In genomic region chr15:40873625-40874561, GRCh38 we compare ENCODE assay signal across 8 cellular contexts. TPM values are rescaled to one million over a fixed set of nuclear protein-coding genes. Genes with fewer than 3 reads are reported as not detected.
DNase-seq lines count a peak whose midpoint lies in the region; ATAC-seq and TF ChIP-seq lines count a peak whose summit lies in the region.

A gene with protein sequence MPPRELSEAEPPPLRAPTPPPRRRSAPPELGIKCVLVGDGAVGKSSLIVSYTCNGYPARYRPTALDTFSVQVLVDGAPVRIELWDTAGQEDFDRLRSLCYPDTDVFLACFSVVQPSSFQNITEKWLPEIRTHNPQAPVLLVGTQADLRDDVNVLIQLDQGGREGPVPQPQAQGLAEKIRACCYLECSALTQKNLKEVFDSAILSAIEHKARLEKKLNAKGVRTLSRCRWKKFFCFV (minus strand): TSS chr15:40874234. CDS start chr15:40874139, 95 bp downstream.

- H3K27me3 ChIP-seq in AG04450 (ENCODE audit: control insufficient read depth, insufficient read depth, low read length), result peaks cover 12% of the 10 kb centered on the region

- no peaks in the 10 kb centered on the region for H3K36me3 Mint-ChIP-seq in natural killer cell treated with Interleukin-12 subunit alpha and Interleukin-12 subunit beta and Interleukin-15 and Interleukin-18, amount 100 ng/mL, for 72 hours
- H3K36me3 Mint-ChIP-seq in type B pancreatic cell, result no peaks in the 10 kb centered on the region

- no peak for TF ChIP-seq POLR2A in erythroblast (IDR thresholded peaks at IDR 0.05; ENCODE audit: low read length)

- no peak within 1 kb of the TSS for H3K27ac ChIP-seq in AG04450 (ENCODE audit: low read depth, low read length)

- H3K4me1 Mint-ChIP-seq in natural killer cell treated with Interleukin-12 subunit alpha and Interleukin-12 subunit beta and Interleukin-15 and Interleukin-18, amount 100 ng/mL, for 72 hours (ENCODE audit: low read depth in 2 of 2), result peaks cover 6 to 9% of the 10 kb centered on the region in 2 donors
- peaks cover 15% of the 10 kb centered on the region for H3K4me1 Mint-ChIP-seq in type B pancreatic cell (ENCODE audit: unreplicated experiment)

- H3K4me3 ChIP-seq in AG04450 (ENCODE audit: low read depth, low read length), result peak within 1 kb of the TSS; percentile 58

- no peak within 1 kb of the TSS for H3K27ac Mint-ChIP-seq in natural killer cell treated with Interleukin-12 subunit alpha and Interleukin-12 subunit beta and Interleukin-15 and Interleukin-18, amount 100 ng/mL, for 72 hours
- H3K27ac Mint-ChIP-seq in type B pancreatic cell, result peak within 1 kb of the TSS; percentile 96

- peak within 1 kb of the TSS; percentile 41 for H3K4me3 Mint-ChIP-seq in natural killer cell treated with Interleukin-12 subunit alpha and Interleukin-12 subunit beta and Interleukin-15 and Interleukin-18, amount 100 ng/mL, for 72 hours
- peak within 1 kb of the TSS; percentile 91 for H3K4me3 Mint-ChIP-seq in type B pancreatic cell

- CTCF ChIA-PET in AG04450 (lab: Charles Lee), result interaction anchor here (0.5 to 1.7 kb wide), 7 partner anchors 10 to 130 kb away, joined by 3 to 7 read pairs (median 3); partner anchors contain the start of gene VPS18

- DNase-seq in AG04450 (ENCODE audit: low read depth, low spot score) (no peak), NCI-H748 (lab: John Stamatoyannopoulos, UW; ENCODE audit: unreplicated experiment) (peak; percentile 85), erythroblast (lab: John Stamatoyannopoulos, UW) (peak; percentile 75 to 76), type B pancreatic cell (ENCODE audit: extremely low spot score, unreplicated experiment) (peak; percentile 79)
- peak; percentile 79 for DNase-seq in activated CD8-positive, alpha-beta memory T cell treated with anti-CD3 and anti-CD28 coated beads for 24 hours
- no peak for DNase-seq in natural killer cell treated with Interleukin-12 subunit alpha and Interleukin-12 subunit beta and Interleukin-15 and Interleukin-18, amount 100 ng/mL, for 72 hours (ENCODE audit: low spot score)

- H3K27me3 Mint-ChIP-seq in natural killer cell treated with Interleukin-12 subunit alpha and Interleukin-12 subunit beta and Interleukin-15 and Interleukin-18, amount 100 ng/mL, for 72 hours, result peaks cover 6 to 19% of the 10 kb centered on the region in 2 donors
- H3K27me3 Mint-ChIP-seq in type B pancreatic cell, result peaks cover 14% of the 10 kb centered on the region

- TF ChIP-seq CTCF in AG04450 (IDR thresholded peaks at IDR 0.05; ENCODE audit: low read depth, low read length) (peak; percentile 31), type B pancreatic cell (conservative IDR thresholded peaks at IDR 0.05) (peak; percentile 57)

- no peaks in the 10 kb centered on the region for H3K9me3 ChIP-seq in AG04450 (ENCODE audit: control insufficient read depth, insufficient read depth, low read length)

- POLR2A ChIA-PET in AG04450 (lab: Yijun Ruan, JAX), result no interaction called here

- H3K9me3 Mint-ChIP-seq in natural killer cell treated with Interleukin-12 subunit alpha and Interleukin-12 subunit beta and Interleukin-15 and Interleukin-18, amount 100 ng/mL, for 72 hours, result no peaks in the 10 kb centered on the region
- no peaks in the 10 kb centered on the region for H3K9me3 Mint-ChIP-seq in type B pancreatic cell

- ATAC-seq in GM18861 (IDR thresholded peaks at IDR 0.05; ENCODE audit: unreplicated experiment), result peak; percentile 29
- ATAC-seq in HG03342 (IDR thresholded peaks at IDR 0.05; ENCODE audit: unreplicated experiment), result peak; percentile 53
- ATAC-seq in natural killer cell treated with Interleukin-12 subunit alpha and Interleukin-12 subunit beta and Interleukin-15 and Interleukin-18, amount 100 ng/mL, for 72 hours, result peak; percentile 83 to 86

RNA-seq across cellular contexts. Expression of the gene that starts here (rescaled TPM):
- polyA plus RNA-seq in AG04450 (2011; rRNA removed), result 0.04 and 0.10 TPM in 2 replicates
- not detected in 2 replicates for polyA minus RNA-seq in AG04450 (2011; rRNA and poly(A)+ RNA removed)
- total RNA-seq in natural killer cell treated with Interleukin-12 subunit alpha and Interleukin-12 subunit beta and Interleukin-15 and Interleukin-18, amount 100 ng/mL, for 72 hours, result not detected
- total RNA-seq in type B pancreatic cell (ENCODE audit: low replicate concordance), result 19.3 and 43.3 TPM in 2 replicates

Comparison
In these comparisons a context has a peak if more than half of its experiments do, and no peak if none do; other contexts are left out.
1. RNA of the gene that starts here (total RNA-seq): 19.3 to 43.3 TPM in type B pancreatic cell; not detected in natural killer cell treated with Interleukin-12 subunit alpha and Interleukin-12 subunit beta and Interleukin-15 and Interleukin-18, amount 100 ng/mL, for 72 hours; every median in the first group is over 10 times any median in the second.
2. Peak in ATAC-seq in natural killer cell treated with Interleukin-12 subunit alpha and Interleukin-12 subunit beta and Interleukin-15 and Interleukin-18, amount 100 ng/mL, for 72 hours; RNA of the gene not detected or under 1 TPM.
3. DNase-seq: peak in NCI-H748 (single experiment), activated CD8-positive, alpha-beta memory T cell treated with anti-CD3 and anti-CD28 coated beads for 24 hours (single experiment), erythroblast (2 of 2) and type B pancreatic cell (single experiment); none in AG04450 (single experiment) and natural killer cell treated with Interleukin-12 subunit alpha and Interleukin-12 subunit beta and Interleukin-15 and Interleukin-18, amount 100 ng/mL, for 72 hours (single experiment).
4. ATAC-seq: peak in every context shown above with its lines; median percentile 84 in natural killer cell treated with Interleukin-12 subunit alpha and Interleukin-12 subunit beta and Interleukin-15 and Interleukin-18, amount 100 ng/mL, for 72 hours; 53 in HG03342; 29 in GM18861.